Comparison of ENCODE assay signal across 18 cellular contexts in the genomic region with DNA sequence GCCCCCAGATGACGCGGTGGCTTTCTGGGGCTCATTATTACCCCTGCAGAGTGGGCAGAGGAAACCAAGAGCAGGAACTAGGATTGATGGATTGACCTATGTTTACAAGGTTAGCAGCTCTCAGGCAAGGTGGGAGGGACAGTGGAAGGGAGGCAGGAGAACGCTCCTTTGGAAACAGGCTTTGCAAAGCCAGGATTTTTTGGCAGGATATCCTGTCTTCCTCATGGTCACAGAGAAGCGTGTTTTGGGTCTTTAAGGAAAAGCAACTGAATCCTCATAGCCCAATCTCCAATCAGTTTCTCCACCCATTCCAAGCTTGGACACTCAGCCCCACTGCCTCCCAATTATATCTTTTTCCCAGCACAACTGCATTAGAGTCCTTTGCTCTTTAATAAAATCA.
DNase-seq lines count a peak whose midpoint lies in the region; TF ChIP-seq lines count a peak whose summit lies in the region.
"Had no signal": no experiment of that assay in that cellular context is flagged by ENCODE, and none has a peak within 500 bp of the region (broad histone marks: within the 10 kb centered on the region; RNA-seq: fewer than 3 reads in every experiment).

No MANE protein-coding gene starts in this region.

- H3T11ph ChIP-seq in H9 (ENCODE audit: low read length): no peak overlapping the region

- H3K4me1 ChIP-seq in H9 (ENCODE audit: insufficient read depth, low read length): peaks cover 18% of the 10 kb centered on the region; the same call in 1 of the 2 replicates
- H3K4me1 ChIP-seq in OCI-LY3 (ENCODE audit: low read length): peaks cover 23% of the 10 kb centered on the region
- H3K4me1 ChIP-seq in iPS-15b (ENCODE audit: control insufficient read depth, insufficient read depth, low read length): peaks cover 39% of the 10 kb centered on the region
- H3K4me1 ChIP-seq: parathyroid adenoma had no signal

- H2BK120ac ChIP-seq in H9 (ENCODE audit: low read depth, low read length, poor library complexity, severe bottlenecking): no peak overlapping the region

- H4K8ac ChIP-seq in H9 (replicated peaks; ENCODE audit: insufficient read length, low read depth, low read length): no peak overlapping the region

- H3K9me3 Mint-ChIP-seq in H9 (no peaks in the 10 kb centered on the region; a peak in 1 of 5 replicates), progenitor cell of endocrine pancreas (ENCODE audit: low read depth) (no peaks in the 10 kb centered on the region)

- H3K4me3 ChIP-seq in OCI-LY3 (ENCODE audit: low read length) (no peak overlapping the region), iPS-15b (ENCODE audit: low read depth, low read length) (peak overlapping the region; percentile 35)
- H3K4me3 ChIP-seq: MG63, thyroid gland had no signal

- H3K79me2 ChIP-seq in H9 (ENCODE audit: insufficient read depth, low read length): no peaks in the 10 kb centered on the region; the same call in 1 of the 2 replicates
- H3K79me2 ChIP-seq in OCI-LY3 (ENCODE audit: low read length): no peaks in the 10 kb centered on the region
- H3K79me2 ChIP-seq: parathyroid adenoma had no signal

- H3K27ac Mint-ChIP-seq in H9 (peak overlapping the region in 2 of 3 experiments; percentile 27 to 98; a peak in 2 of 7 replicates), progenitor cell of endocrine pancreas (peak overlapping the region; percentile 84)
- H3K27ac Mint-ChIP-seq: naive B cell; stimulated activated memory B cell treated with anti-CD40 and anti-IgM and Interleukin-4, amounts not matched to agents 10 μg/mL and 1 μg/mL and 100 μg/mL, for 72 hours had no signal

- H4K91ac ChIP-seq in H9 (ENCODE audit: insufficient read length, low read depth, low read length): peak overlapping the region; percentile 20

- H3K27me3 ChIP-seq in H9 (ENCODE audit: insufficient read depth, low read length) (no peaks in the 10 kb centered on the region; the same call in 1 of the 2 replicates), OCI-LY3 (ENCODE audit: low read depth, low read length) (peaks cover 27% of the 10 kb centered on the region), iPS-15b (ENCODE audit: control insufficient read depth, insufficient read depth, low read length) (peaks cover 16% of the 10 kb centered on the region)

- no peak overlapping the region for H2BK20ac ChIP-seq in H9 (ENCODE audit: low read depth, low read length, poor library complexity, severe bottlenecking)

- H3K36me3 Mint-ChIP-seq in H9 (ENCODE audit: insufficient read depth in 1 of 3, low read depth in 3 of 3) (peaks cover 0 to 7% (median 0%) of the 10 kb centered on the region in 3 experiments; a peak in 3 of 7 replicates), progenitor cell of endocrine pancreas (ENCODE audit: insufficient read depth) (no peaks in the 10 kb centered on the region)
- H3K36me3 Mint-ChIP-seq: naive B cell; stimulated activated memory B cell treated with anti-CD40 and anti-IgM and Interleukin-4, amounts not matched to agents 10 μg/mL and 1 μg/mL and 100 μg/mL, for 72 hours had no signal

- H4K20me1 ChIP-seq in H9 (ENCODE audit: control insufficient read depth, insufficient read depth, insufficient read length): no peaks in the 10 kb centered on the region
- H4K20me1 ChIP-seq in OCI-LY3 (ENCODE audit: insufficient read depth, low read length): peaks cover 5% of the 10 kb centered on the region; the same call in 1 of the 2 replicates

- no peaks in the 10 kb centered on the region for H3K36me3 ChIP-seq in OCI-LY3 (replicated peaks; ENCODE audit: low read depth, low read length)
- no peaks in the 10 kb centered on the region for H3K36me3 ChIP-seq in iPS-15b (ENCODE audit: control insufficient read depth, insufficient read depth, low read length)
- H3K36me3 ChIP-seq: MG63, thyroid gland had no signal

- no peak overlapping the region for H3K18ac ChIP-seq in H9 (ENCODE audit: insufficient read length, low read depth, low read length)

- H3K4me1 Mint-ChIP-seq in H9 (peaks cover 49 to 53% of the 10 kb centered on the region in 2 experiments), progenitor cell of endocrine pancreas (ENCODE audit: low read depth) (peaks cover 33% of the 10 kb centered on the region)

- no peak overlapping the region for H2BK12ac ChIP-seq in H9 (ENCODE audit: insufficient read length, low read depth, low read length)

- H4K5ac ChIP-seq in H9 (ENCODE audit: insufficient read length, low read depth, low read length): no peak overlapping the region

- TF ChIP-seq CTCF in H9 (conservative IDR thresholded peaks at IDR 0.05) (no peak), OCI-LY3 (IDR thresholded peaks at IDR 0.05; ENCODE audit: low read depth, low read length) (no peak), progenitor cell of endocrine pancreas (IDR thresholded peaks at IDR 0.05; ENCODE audit: unreplicated experiment) (no peak)

- H3K4me2 ChIP-seq in H9 (ENCODE audit: insufficient read depth, insufficient read length, low read length) (no peak overlapping the region), OCI-LY3 (ENCODE audit: low read length) (peak overlapping the region; percentile 60; the same call in 1 of the 2 replicates)

- DNase-seq in H9 (no peak), progenitor cell of endocrine pancreas (ENCODE audit: low spot score, unreplicated experiment) (no peak), HT-29 (ENCODE audit: low spot score) (no peak), NCI-H1105 treated with DMSO at 0.1 percent for 48 hours (lab: John Stamatoyannopoulos, UW) (no peak), NCI-H1092 (lab: John Stamatoyannopoulos, UW) (no peak)
- DNase-seq: AML-193, DMS79, erythroblast, hippocampal formation, naive B cell, NCI-H187, NCI-H774, thyroid gland had no signal

- H3K79me1 ChIP-seq in H9 (ENCODE audit: insufficient read depth, low read depth, low read length, poor library complexity, severe bottlenecking): no peaks in the 10 kb centered on the region

- H3K27ac ChIP-seq in H9 (ENCODE audit: insufficient read length, low read depth, low read length) (no peak overlapping the region), OCI-LY3 (ENCODE audit: low read length) (no peak overlapping the region)
- H3K27ac ChIP-seq: parathyroid adenoma, thyroid gland had no signal

- H3K9me3 ChIP-seq in H9 (ENCODE audit: control insufficient read depth, low read depth, low read length): no peaks in the 10 kb centered on the region
- H3K9me3 ChIP-seq in OCI-LY3 (ENCODE audit: insufficient read depth, low read length): no peaks in the 10 kb centered on the region
- no peaks in the 10 kb centered on the region for H3K9me3 ChIP-seq in iPS-15b (ENCODE audit: control insufficient read depth, insufficient read depth, low read length)
- H3K9me3 ChIP-seq: MG63, thyroid gland had no signal

- H3K4me3 Mint-ChIP-seq in H9 (peak overlapping the region in 1 of 2 experiments; percentile 55; a peak in 3 of 5 replicates), progenitor cell of endocrine pancreas (ENCODE audit: low read depth) (no peak overlapping the region)
- H3K4me3 Mint-ChIP-seq: naive B cell; stimulated activated memory B cell treated with anti-CD40 and anti-IgM and Interleukin-4, amounts not matched to agents 10 μg/mL and 1 μg/mL and 100 μg/mL, for 72 hours had no signal

- no peak overlapping the region for H2BK5ac ChIP-seq in H9 (ENCODE audit: insufficient read length, low read length)

- H3K56ac ChIP-seq in H9 (ENCODE audit: insufficient read length, low read depth, low read length): no peak overlapping the region

- peak overlapping the region; percentile 1; the same call in 1 of the 2 replicates for H3K14ac ChIP-seq in H9 (ENCODE audit: insufficient read depth, low read length)

- no CpG with 5 or more reads among the region's 4 CpGs for WGBS in H9 (ENCODE audit: extremely low coverage, insufficient read length, low lambda C conversion rate)

- H3K9ac ChIP-seq in H9 (ENCODE audit: extremely low read depth, insufficient read length, low read length) (no peak overlapping the region), OCI-LY3 (ENCODE audit: low read length) (no peak overlapping the region), iPS-15b (ENCODE audit: low read depth, low read length) (peak overlapping the region; percentile 24)
- H3K9ac ChIP-seq: parathyroid adenoma had no signal

- peaks cover 8% of the 10 kb centered on the region for H3K23me2 ChIP-seq in H9 (ENCODE audit: insufficient read length, low read depth, low read length, poor library complexity, severe bottlenecking)

- no peak overlapping the region for H2AK5ac ChIP-seq in H9 (ENCODE audit: insufficient read length, low read length)

- no peak overlapping the region for H3K4ac ChIP-seq in H9 (ENCODE audit: low read depth, low read length)

- peaks cover 27% of the 10 kb centered on the region for H3K27me3 Mint-ChIP-seq in H9 (ENCODE audit: low read depth)
- H3K27me3 Mint-ChIP-seq in progenitor cell of endocrine pancreas: peaks cover 5% of the 10 kb centered on the region

- H2BK15ac ChIP-seq in H9 (ENCODE audit: low read depth, low read length): no peak overlapping the region

- H2AFZ ChIP-seq in H9 (ENCODE audit: low read length) (no peak overlapping the region), OCI-LY3 (ENCODE audit: low read depth, low read length) (no peak overlapping the region)
- H2AFZ ChIP-seq: parathyroid adenoma had no signal

- no peak overlapping the region for H3K23ac ChIP-seq in H9 (ENCODE audit: insufficient read length, low read depth, low read length)
